1 cellular context compared by ENCODE assay signal in the genomic region with DNA sequence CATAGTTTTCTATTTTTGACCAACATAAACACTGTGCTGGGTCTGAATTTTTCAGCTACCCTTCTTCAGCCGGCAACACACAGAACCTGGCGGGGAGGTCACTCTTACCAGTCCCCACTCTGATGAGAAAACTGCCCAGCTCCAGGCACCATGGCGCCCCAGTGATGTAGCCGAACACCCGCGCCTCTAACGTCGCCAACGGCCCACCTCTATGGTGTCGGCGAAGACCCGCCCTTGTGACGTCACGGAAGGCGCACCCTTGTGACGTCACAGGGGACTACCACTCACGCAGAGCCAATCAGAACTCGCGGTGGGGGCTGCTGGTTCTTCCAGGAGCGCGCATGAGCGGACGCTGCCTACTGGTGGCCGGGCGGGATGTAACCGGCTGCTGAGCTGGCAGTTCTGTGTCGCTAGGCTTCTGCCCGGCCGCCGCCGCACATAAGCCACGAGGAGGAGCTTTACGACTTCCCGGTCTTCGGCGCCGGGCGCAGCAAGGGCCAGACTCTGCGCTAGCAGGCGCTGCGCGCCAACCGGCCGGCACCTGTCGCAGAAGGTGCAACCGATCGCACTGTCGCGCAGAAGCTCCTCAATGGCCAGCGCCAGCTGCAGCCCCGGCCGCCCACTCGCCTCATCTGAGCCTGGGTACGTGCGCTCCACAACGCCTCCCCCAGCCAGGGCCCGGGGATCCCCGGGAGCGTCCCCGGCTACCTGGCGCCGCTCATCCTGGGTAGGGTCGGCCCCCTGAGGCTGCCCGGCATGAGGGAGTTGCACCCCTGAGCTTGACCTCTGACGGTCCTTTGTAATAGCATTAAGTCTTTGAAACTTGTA.
TF ChIP-seq lines count a peak whose summit lies in the region.

No MANE protein-coding gene starts in this region.

TF ChIP-seq in WTC11, 78 proteins besides CTCF, POLR2A, EP300 and RAD21 (continued from another document):
- TF ChIP-seq, protein P1, sequence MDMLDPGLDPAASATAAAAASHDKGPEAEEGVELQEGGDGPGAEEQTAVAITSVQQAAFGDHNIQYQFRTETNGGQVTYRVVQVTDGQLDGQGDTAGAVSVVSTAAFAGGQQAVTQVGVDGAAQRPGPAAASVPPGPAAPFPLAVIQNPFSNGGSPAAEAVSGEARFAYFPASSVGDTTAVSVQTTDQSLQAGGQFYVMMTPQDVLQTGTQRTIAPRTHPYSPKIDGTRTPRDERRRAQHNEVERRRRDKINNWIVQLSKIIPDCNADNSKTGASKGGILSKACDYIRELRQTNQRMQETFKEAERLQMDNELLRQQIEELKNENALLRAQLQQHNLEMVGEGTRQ (CRISPR knock-in tag; IDR thresholded peaks at IDR 0.05) = peak; percentile 41; the same call in 1 of the 2 replicates
- TF ChIP-seq, protein P2, sequence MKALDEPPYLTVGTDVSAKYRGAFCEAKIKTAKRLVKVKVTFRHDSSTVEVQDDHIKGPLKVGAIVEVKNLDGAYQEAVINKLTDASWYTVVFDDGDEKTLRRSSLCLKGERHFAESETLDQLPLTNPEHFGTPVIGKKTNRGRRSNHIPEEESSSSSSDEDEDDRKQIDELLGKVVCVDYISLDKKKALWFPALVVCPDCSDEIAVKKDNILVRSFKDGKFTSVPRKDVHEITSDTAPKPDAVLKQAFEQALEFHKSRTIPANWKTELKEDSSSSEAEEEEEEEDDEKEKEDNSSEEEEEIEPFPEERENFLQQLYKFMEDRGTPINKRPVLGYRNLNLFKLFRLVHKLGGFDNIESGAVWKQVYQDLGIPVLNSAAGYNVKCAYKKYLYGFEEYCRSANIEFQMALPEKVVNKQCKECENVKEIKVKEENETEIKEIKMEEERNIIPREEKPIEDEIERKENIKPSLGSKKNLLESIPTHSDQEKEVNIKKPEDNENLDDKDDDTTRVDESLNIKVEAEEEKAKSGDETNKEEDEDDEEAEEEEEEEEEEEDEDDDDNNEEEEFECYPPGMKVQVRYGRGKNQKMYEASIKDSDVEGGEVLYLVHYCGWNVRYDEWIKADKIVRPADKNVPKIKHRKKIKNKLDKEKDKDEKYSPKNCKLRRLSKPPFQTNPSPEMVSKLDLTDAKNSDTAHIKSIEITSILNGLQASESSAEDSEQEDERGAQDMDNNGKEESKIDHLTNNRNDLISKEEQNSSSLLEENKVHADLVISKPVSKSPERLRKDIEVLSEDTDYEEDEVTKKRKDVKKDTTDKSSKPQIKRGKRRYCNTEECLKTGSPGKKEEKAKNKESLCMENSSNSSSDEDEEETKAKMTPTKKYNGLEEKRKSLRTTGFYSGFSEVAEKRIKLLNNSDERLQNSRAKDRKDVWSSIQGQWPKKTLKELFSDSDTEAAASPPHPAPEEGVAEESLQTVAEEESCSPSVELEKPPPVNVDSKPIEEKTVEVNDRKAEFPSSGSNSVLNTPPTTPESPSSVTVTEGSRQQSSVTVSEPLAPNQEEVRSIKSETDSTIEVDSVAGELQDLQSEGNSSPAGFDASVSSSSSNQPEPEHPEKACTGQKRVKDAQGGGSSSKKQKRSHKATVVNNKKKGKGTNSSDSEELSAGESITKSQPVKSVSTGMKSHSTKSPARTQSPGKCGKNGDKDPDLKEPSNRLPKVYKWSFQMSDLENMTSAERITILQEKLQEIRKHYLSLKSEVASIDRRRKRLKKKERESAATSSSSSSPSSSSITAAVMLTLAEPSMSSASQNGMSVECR (CRISPR knock-in tag; IDR thresholded peaks at IDR 0.05; ENCODE audit: borderline replicate concordance) = peak; percentile 79
- 0 out of 2 replicates have a peak, but pooled peaks have one; percentile 57 for TF ChIP-seq SMAD3 (CRISPR knock-in tag; IDR thresholded peaks at IDR 0.05; ENCODE audit: borderline replicate concordance)
- TF ChIP-seq, protein P3, sequence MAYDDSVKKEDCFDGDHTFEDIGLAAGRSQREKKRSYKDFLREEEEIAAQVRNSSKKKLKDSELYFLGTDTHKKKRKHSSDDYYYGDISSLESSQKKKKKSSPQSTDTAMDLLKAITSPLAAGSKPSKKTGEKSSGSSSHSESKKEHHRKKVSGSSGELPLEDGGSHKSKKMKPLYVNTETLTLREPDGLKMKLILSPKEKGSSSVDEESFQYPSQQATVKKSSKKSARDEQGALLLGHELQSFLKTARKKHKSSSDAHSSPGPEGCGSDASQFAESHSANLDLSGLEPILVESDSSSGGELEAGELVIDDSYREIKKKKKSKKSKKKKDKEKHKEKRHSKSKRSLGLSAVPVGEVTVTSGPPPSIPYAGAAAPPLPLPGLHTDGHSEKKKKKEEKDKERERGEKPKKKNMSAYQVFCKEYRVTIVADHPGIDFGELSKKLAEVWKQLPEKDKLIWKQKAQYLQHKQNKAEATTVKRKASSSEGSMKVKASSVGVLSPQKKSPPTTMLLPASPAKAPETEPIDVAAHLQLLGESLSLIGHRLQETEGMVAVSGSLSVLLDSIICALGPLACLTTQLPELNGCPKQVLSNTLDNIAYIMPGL (CRISPR knock-in tag; IDR thresholded peaks at IDR 0.05) = 0 out of 2 replicates have a peak, but pooled peaks have one; percentile 47
